In genomic region chr2:26514045-26514444, GRCh38 we compare ENCODE assay signal across 35 cellular contexts. TPM values are rescaled to one million over a fixed set of nuclear protein-coding genes. Genes with fewer than 3 reads are reported as not detected.
"Had no signal": no experiment of that assay in that cellular context is flagged by ENCODE, and none has a peak within 500 bp of the region (broad histone marks: within the 10 kb centered on the region; RNA-seq: fewer than 3 reads in every experiment).

No MANE protein-coding gene starts in this region.

- H3K27ac ChIP-seq: adrenal gland, body of pancreas, cardiac muscle cell, VCaP had no signal

- H3K36me3 ChIP-seq: adrenal gland, cardiac muscle cell had no signal

- H3K4me1 ChIP-seq: adrenal gland, body of pancreas had no signal

- ATAC-seq: activated CD8-positive, alpha-beta T cell treated with anti-CD3 and anti-CD28 coated beads for 36 hours; activated naive CD4-positive, alpha-beta T cell treated with anti-CD3 and anti-CD28 coated beads, Interleukin-2, amount 50 U/mL, for 72 hours; activated T-cell treated with anti-CD3 and anti-CD28 coated beads, Interleukin-2, amount 50 U/mL, for 4 hours; activated T-cell treated with anti-CD3 and anti-CD28 coated beads, Interleukin-2, amount 50 U/mL, for 72 hours; activated T-helper 17 cell treated with anti-CD3 and anti-CD28 coated beads, Interleukin-2, amount 50 U/mL, for 72 hours; body of pancreas had no signal

- H3K9me3 ChIP-seq: adrenal gland, body of pancreas had no signal

- H3K27me3 ChIP-seq: adrenal gland, body of pancreas had no signal

- DNase-seq: activated B cell treated with CpG ODN at 0.5 μM for 24 hours; activated CD4-positive, alpha-beta memory T cell treated with anti-CD3 and anti-CD28 coated beads for 36 hours; activated CD4-positive, alpha-beta T cell treated with anti-CD3 and anti-CD28 coated beads for 4 hours; activated CD4-positive, alpha-beta T cell treated with anti-CD3 and anti-CD28 coated beads, Interleukin-2, amount 10 ng/mL, durations not matched to agents 24 days and 14 days; activated CD4-positive, alpha-beta T cell treated with anti-CD3 and anti-CD28 coated beads, Interleukin-2, amount 50 U/mL, for 1 hour; activated CD4-positive, alpha-beta T cell treated with anti-CD3 and anti-CD28 coated beads, Interleukin-2, amount 50 U/mL, for 4 hours; activated CD4-positive, CD25-positive, alpha-beta regulatory T cell treated with anti-CD3 and anti-CD28 coated beads, Interleukin-2, amount 50 U/mL, for 72 hours; activated CD8-positive, alpha-beta memory T cell treated with anti-CD3 and anti-CD28 coated beads, Interleukin-2, amount 50 U/mL, for 4 hours; activated CD8-positive, alpha-beta T cell treated with anti-CD3 and anti-CD28 coated beads for 36 hours; activated effector memory CD4-positive, alpha-beta T cell treated with anti-CD3 and anti-CD28 coated beads, Interleukin-2, amount 50 U/mL, for 16 hours; activated gamma-delta T cell treated with Interleukin-2 at 50 U/mL for 16 hours; activated naive CD4-positive, alpha-beta T cell; activated naive CD4-positive, alpha-beta T cell treated with anti-CD3 and anti-CD28 coated beads for 36 hours; activated naive CD4-positive, alpha-beta T cell treated with anti-CD3 and anti-CD28 coated beads, Interleukin-2, amount 50 U/mL, for 16 hours; activated naive CD8-positive, alpha-beta T cell treated with anti-CD3 and anti-CD28 coated beads for 36 hours; activated T-cell treated with anti-CD3 and anti-CD28 coated beads for 4 hours; activated T-cell treated with anti-CD3 and anti-CD28 coated beads, Interleukin-2, amount 50 U/mL, for 1 hour; activated T-cell treated with anti-CD3 and anti-CD28 coated beads, Interleukin-2, amount 50 U/mL, for 4 hours; activated T-cell treated with anti-CD3 and anti-CD28 coated beads, Interleukin-2, amount 50 U/mL, for 72 hours; adrenal gland; amniotic stem cell; body of pancreas; caudate nucleus; cerebellar nuclear complex; T-helper 1 cell; T-helper 2 cell; T-helper 9 cell had no signal

- FAIRE-seq: astrocyte, TTC549 had no signal

- H3K4me3 ChIP-seq: adrenal gland, body of pancreas, cardiac muscle cell had no signal

RNA-seq across cellular contexts. Expression of gene OTOF, which starts 36.1 kb away (rescaled TPM):
- total RNA-seq: activated B cell treated with CpG ODN at 0.5 μM for 24 hours, astrocyte, bronchial epithelial cell, cardiac muscle cell had no signal
- polyA plus RNA-seq: aorta, cardiac muscle cell had no signal
